Comparison of ENCODE assay signal across 8 cellular contexts in the genomic region with DNA sequence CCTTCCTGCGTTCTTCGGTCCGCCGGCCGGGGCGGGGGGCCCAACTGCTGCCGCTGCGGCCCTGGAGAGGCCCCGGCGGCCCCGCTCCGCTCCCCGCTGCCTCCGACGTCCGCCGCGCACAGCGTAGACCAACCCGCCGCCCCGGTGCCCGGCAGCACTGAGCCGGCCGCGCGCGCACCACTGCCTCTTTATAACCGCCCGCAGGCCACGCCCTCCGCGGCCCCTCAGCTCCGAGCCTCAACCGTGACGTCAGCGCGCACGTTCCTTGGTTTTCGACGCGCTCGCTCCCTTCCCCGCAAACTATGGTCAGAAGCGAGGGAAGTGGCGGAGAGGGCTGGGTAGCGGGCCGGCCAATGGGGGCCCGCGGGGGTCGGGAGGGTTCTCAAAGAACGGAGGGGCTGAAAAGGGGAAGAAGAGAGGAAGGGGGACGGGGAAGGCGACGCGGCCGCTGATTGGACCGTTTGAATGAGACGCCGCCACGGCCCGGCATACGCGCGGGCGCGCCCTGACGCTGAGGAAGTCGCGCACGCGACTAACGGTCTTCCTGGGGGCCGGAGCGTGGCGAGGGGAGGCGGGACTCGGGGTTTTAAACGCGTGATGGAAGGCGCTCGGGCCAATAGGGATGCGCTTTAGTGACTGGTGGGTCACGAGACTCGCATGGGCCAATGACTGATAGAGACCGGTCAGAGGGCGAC. TPM values are rescaled to one million over a fixed set of nuclear protein-coding genes. Genes with fewer than 3 reads are reported as not detected.
DNase-seq lines count a peak whose midpoint lies in the region; ATAC-seq, FAIRE-seq and TF ChIP-seq lines count a peak whose summit lies in the region.

A gene (minus strand): TSS at position 164 of the 695 bp plus-strand sequence. CDS start 199 bp downstream, outside the sequence.

- H3K4me1 ChIP-seq in pancreas: peaks cover 0 to 4% (median 0%) of the 10 kb centered on the region in 3 donors
- H3K4me1 ChIP-seq in tibial nerve: peaks cover 0 to 29% (median 15%) of the 10 kb centered on the region in 4 donors

- no peaks in the 10 kb centered on the region for H3K9me3 ChIP-seq in pancreas
- H3K9me3 ChIP-seq in tibial nerve: no peaks in the 10 kb centered on the region

- 0 to 1% methylated on average over 68 to 87 of the region's 87 CpGs for WGBS in pancreas, 2 donors
- WGBS in tibial nerve, 2 donors: 1% methylated on average over 60 to 81 of the region's 87 CpGs

- H3K27me3 ChIP-seq in pancreas (no peaks in the 10 kb centered on the region), tibial nerve (no peaks in the 10 kb centered on the region)

- TF ChIP-seq EP300 in tibial nerve (IDR thresholded peaks at IDR 0.05): peak; percentile 91 to 98

- TF ChIP-seq POLR2A in tibial nerve (IDR thresholded peaks at IDR 0.05): peak; percentile 81 to 98

- TF ChIP-seq CTCF in GM12864 (IDR thresholded peaks at IDR 0.05; ENCODE audit: low read depth, low read length, missing control alignments) (no peak), pancreas (IDR thresholded peaks at IDR 0.05) (no peak), tibial nerve (IDR thresholded peaks at IDR 0.05) (peak in 2 of 5 experiments; percentile 10 to 47)

- ATAC-seq in HG02759 (IDR thresholded peaks at IDR 0.05; ENCODE audit: unreplicated experiment): peak; percentile 82
- ATAC-seq in Right ventricle myocardium inferior: peak; percentile 97
- ATAC-seq in pancreas: peak; percentile 95 to 99 (median 96)

- H3K27ac ChIP-seq in pancreas (peak within 1 kb of the TSS; percentile 90 to 95 (median 94)), tibial nerve (peak within 1 kb of the TSS; percentile 95 to 98 (median 98))

- intact Hi-C loops in Right ventricle myocardium inferior (cut with DNase I) (no loop called here), pancreas (cut with DNase I) (loop anchor here in 1 of 3 donors (10.0 kb wide), 1 partner anchor 113 kb away; no protein-coding TSS in a partner anchor)

- H3K4me3 ChIP-seq in GM12864 (ENCODE audit: low read depth, low read length): peak within 1 kb of the TSS; percentile 85
- peak within 1 kb of the TSS; percentile 64 to 96 (median 74) for H3K4me3 ChIP-seq in pancreas
- peak within 1 kb of the TSS; percentile 76 to 99 (median 90) for H3K4me3 ChIP-seq in tibial nerve

- H3K36me3 ChIP-seq in pancreas: peaks cover 0 to 7% (median 0%) of the 10 kb centered on the region in 3 donors
- H3K36me3 ChIP-seq in tibial nerve: peaks cover 0 to 29% (median 4%) of the 10 kb centered on the region in 3 donors

- DNase-seq in GM12864 (ENCODE audit: low read depth): peak; percentile 99
- DNase-seq in NCI-H1417 (lab: John Stamatoyannopoulos, UW): peak; percentile 99
- peak; percentile 93 to 97 for DNase-seq in SW 1271 (lab: John Stamatoyannopoulos, UW)
- DNase-seq in activated naive CD8-positive, alpha-beta T cell treated with anti-CD3 and anti-CD28 coated beads, Interleukin-2, amount 50 U/mL, for 16 hours (ENCODE audit: low read depth, low spot score): peak; percentile 91
- DNase-seq in Right ventricle myocardium inferior (ENCODE audit: missing footprints): peak; percentile 100
- peak; percentile 95 to 98 (median 97) for DNase-seq in pancreas
- peak; percentile 94 to 96 for DNase-seq in tibial nerve (ENCODE audit: low spot score in 2 of 2)

- FAIRE-seq in pancreas (lab: Jason Lieb, UNC): peak; percentile 88

RNA-seq across cellular contexts. Expression of the gene that starts here (rescaled TPM):
- total RNA-seq in Right ventricle myocardium inferior (31.2 TPM), pancreas (1 to 10 TPM; 2.0 to 7.3 (median 5.1) TPM), tibial nerve (10 to 100 TPM in 2 of 4 donors, 1 to 10 TPM in 2; 8.0 to 16.2 (median 9.9) TPM)
- polyA plus RNA-seq in pancreas: 1 to 10 TPM; 3.6 to 5.0 TPM

Comparison
In these comparisons a context has a peak if more than half of its experiments do, and no peak if none do; other contexts are left out.
1. Peak in every context shown above with its lines: DNase-seq, ATAC-seq, H3K4me3 ChIP-seq and H3K27ac ChIP-seq.